In the genomic region with DNA sequence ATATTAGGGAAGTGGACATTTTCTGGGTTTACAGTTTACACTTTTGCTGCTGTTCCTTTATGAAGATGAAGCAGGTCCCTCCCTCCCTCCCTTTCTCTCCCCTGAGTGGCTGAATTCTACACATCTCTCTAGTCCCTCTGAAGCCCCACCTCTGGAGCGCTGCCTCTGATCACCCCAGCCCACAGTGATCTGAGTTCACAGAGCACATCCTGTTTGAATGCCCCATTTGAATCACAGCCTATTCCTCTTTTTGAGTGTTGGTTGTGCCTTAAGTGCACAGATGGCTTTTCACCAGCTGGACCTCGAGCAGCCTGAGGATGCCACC, we compare ENCODE assay signal across 8 cellular contexts.
DNase-seq lines count a peak whose midpoint lies in the region; ATAC-seq, FAIRE-seq and TF ChIP-seq lines count a peak whose summit lies in the region.

No MANE protein-coding gene starts in this region.

- H4K8ac ChIP-seq in neuronal stem cell (ENCODE audit: low read depth, low read length) = no peak overlapping the region

- no peak overlapping the region for H3K14ac ChIP-seq in neuronal stem cell (ENCODE audit: low read length)

- peak overlapping the region; percentile 77 to 91 (median 83) for H3K27ac Mint-ChIP-seq in CD14-positive monocyte
- H3K27ac Mint-ChIP-seq in dendritic cell treated with granulocyte-macrophage colony-stimulating factor and Interleukin-4, amounts not matched to agents 40 ng/mL and 50 ng/mL, for 4 days = peak overlapping the region; percentile 80

- TF ChIP-seq CTCF in CD14-positive monocyte (IDR thresholded peaks at IDR 0.05) (no peak), transverse colon (IDR thresholded peaks at IDR 0.05) (no peak), left lung (IDR thresholded peaks at IDR 0.05) (no peak)

- H3K27me3 ChIP-seq in transverse colon = no peaks in the 10 kb centered on the region
- H3K27me3 ChIP-seq in left lung = no peaks in the 10 kb centered on the region
- no peaks in the 10 kb centered on the region for H3K27me3 ChIP-seq in neuronal stem cell (ENCODE audit: control insufficient read depth in 3 of 3, insufficient read depth in 3 of 3, low read depth in 1 of 3, low read length in 3 of 3)

- no peak overlapping the region for H2BK12ac ChIP-seq in neuronal stem cell (ENCODE audit: low read length)

- H3K27ac ChIP-seq in transverse colon (peak overlapping the region; percentile 82 to 87 (median 84)), left lung (no peak overlapping the region), neuronal stem cell (replicated peaks; ENCODE audit: low read length) (no peak overlapping the region)

- H3K36me3 ChIP-seq in transverse colon (no peaks in the 10 kb centered on the region), left lung (peaks cover 0 to 7% of the 10 kb centered on the region in 2 donors), neuronal stem cell (replicated peaks in 1 of 2; ENCODE audit: control insufficient read depth in 2 of 2, insufficient read depth in 2 of 2, low read length in 2 of 2) (peaks cover 10 to 93% of the 10 kb centered on the region in 2 donors)

- TF ChIP-seq EP300 in transverse colon (IDR thresholded peaks at IDR 0.05; ENCODE audit: low read depth) = no peak

- no peak for FAIRE-seq in H54 (lab: Jason Lieb, UNC)

- H3K9me3 Mint-ChIP-seq in CD14-positive monocyte = peaks cover 0 to 2% (median 0%) of the 10 kb centered on the region in 7 donors
- no peaks in the 10 kb centered on the region for H3K9me3 Mint-ChIP-seq in dendritic cell treated with granulocyte-macrophage colony-stimulating factor and Interleukin-4, amounts not matched to agents 40 ng/mL and 50 ng/mL, for 4 days

- no peak overlapping the region for H2BK120ac ChIP-seq in neuronal stem cell (ENCODE audit: low read depth, low read length)

- peaks cover 0 to 3% (median 1%) of the 10 kb centered on the region in 3 donors for H3K27me3 Mint-ChIP-seq in CD14-positive monocyte (ENCODE audit: low read depth in 3 of 3)
- H3K27me3 Mint-ChIP-seq in dendritic cell treated with granulocyte-macrophage colony-stimulating factor and Interleukin-4, amounts not matched to agents 40 ng/mL and 50 ng/mL, for 4 days = no peaks in the 10 kb centered on the region

- in situ Hi-C loops in transverse colon (cut with MboI; ENCODE audit: low pct_ligation_motif_present in 1 of 4, low pct_unique_long_range_greater_than_20kb in 1 of 4, low sequenced_read_pairs in 3 of 4) = loop anchor here in 3 of 4 donors (25.0 kb wide), 3 partner anchors 124 to 174 kb away; partner anchors contain the start of gene ASAP2 (in 1 of the 3)

- peaks cover 8 to 17% of the 10 kb centered on the region in 2 donors for H3K36me3 Mint-ChIP-seq in CD14-positive monocyte
- H3K36me3 Mint-ChIP-seq in dendritic cell treated with granulocyte-macrophage colony-stimulating factor and Interleukin-4, amounts not matched to agents 40 ng/mL and 50 ng/mL, for 4 days (ENCODE audit: low read depth) = peaks cover 6% of the 10 kb centered on the region

- no peak overlapping the region for H2BK15ac ChIP-seq in neuronal stem cell (ENCODE audit: low read length)

- no peak overlapping the region for H3K23ac ChIP-seq in neuronal stem cell (ENCODE audit: low read depth, low read length, poor library complexity)

- H3K79me1 ChIP-seq in neuronal stem cell (ENCODE audit: low read depth, low read length) = no peaks in the 10 kb centered on the region

- intact Hi-C loops in CD14-positive monocyte (cut with micrococcal nuclease) (loop anchor here (10.0 kb wide), 1 partner anchor 191 kb away; no protein-coding TSS in a partner anchor), transverse colon (cut with DNase I; ENCODE audit: low total_unique reads) (loop anchor here (5.0 kb wide), 1 partner anchor 194 kb away; no protein-coding TSS in a partner anchor), left lung (cut with DNase I) (no loop called here)
- intact Hi-C loops in dendritic cell treated with granulocyte-macrophage colony-stimulating factor and Interleukin-4, amounts not matched to agents 40 ng/mL and 50 ng/mL, for 4 days (cut with micrococcal nuclease) = no loop called here

- ATAC-seq in GM19468 (IDR thresholded peaks at IDR 0.05; ENCODE audit: extremely low read depth, unreplicated experiment) = peak; percentile 46
- ATAC-seq in left lung = no peak

- no peak overlapping the region for H2AFZ ChIP-seq in neuronal stem cell (ENCODE audit: low read length)

- WGBS in transverse colon (ENCODE audit: low coverage in 1 of 2), 2 donors = 47% methylated on average over 2 of the region's 2 CpGs; no CpG with 5 or more reads in 1 of the 2 donors
- no CpG with 5 or more reads among the region's 2 CpGs for WGBS in neuronal stem cell (ENCODE audit: extremely low coverage in 2 of 2, insufficient read length in 2 of 2, insufficient replicate concordance in 1 of 2), 2 donors

- H3K4ac ChIP-seq in neuronal stem cell (ENCODE audit: low read length) = no peak overlapping the region

- H3K4me1 Mint-ChIP-seq in CD14-positive monocyte = peaks cover 21% of the 10 kb centered on the region
- peaks cover 22% of the 10 kb centered on the region for H3K4me1 Mint-ChIP-seq in dendritic cell treated with granulocyte-macrophage colony-stimulating factor and Interleukin-4, amounts not matched to agents 40 ng/mL and 50 ng/mL, for 4 days (ENCODE audit: low read depth)

- H3K9me3 ChIP-seq in transverse colon (no peaks in the 10 kb centered on the region), left lung (no peaks in the 10 kb centered on the region), neuronal stem cell (replicated peaks in 1 of 2; ENCODE audit: control insufficient read depth in 2 of 2, insufficient read depth in 1 of 2, low read depth in 1 of 2, low read length in 2 of 2) (no peaks in the 10 kb centered on the region)

- no peak for TF ChIP-seq POLR2A in transverse colon (IDR thresholded peaks at IDR 0.05)
- TF ChIP-seq POLR2A in H54 (IDR thresholded peaks at IDR 0.05; ENCODE audit: low read depth, low read length) = no peak

- no peak overlapping the region for H3K4me3 Mint-ChIP-seq in CD14-positive monocyte
- no peak overlapping the region for H3K4me3 Mint-ChIP-seq in dendritic cell treated with granulocyte-macrophage colony-stimulating factor and Interleukin-4, amounts not matched to agents 40 ng/mL and 50 ng/mL, for 4 days

- H2AK5ac ChIP-seq in neuronal stem cell (ENCODE audit: low read depth, low read length) = no peak overlapping the region

- H3K9ac ChIP-seq in neuronal stem cell (ENCODE audit: low read depth, low read length, poor library complexity) = no peak overlapping the region

- H4K91ac ChIP-seq in neuronal stem cell (ENCODE audit: low read depth, low read length, poor library complexity) = no peak overlapping the region

- H3K4me3 ChIP-seq in transverse colon (no peak overlapping the region), left lung (no peak overlapping the region), neuronal stem cell (ENCODE audit: low read length in 2 of 2) (no peak overlapping the region)

- H2BK5ac ChIP-seq in neuronal stem cell (ENCODE audit: low read length) = no peak overlapping the region

- H3K4me2 ChIP-seq in neuronal stem cell (ENCODE audit: insufficient read depth, low read length, poor library complexity, severe bottlenecking) = no peak overlapping the region

- no peak overlapping the region for H3K18ac ChIP-seq in neuronal stem cell (ENCODE audit: low read length)

- peak; percentile 85 for DNase-seq in CD14-positive monocyte (ENCODE audit: low spot score)
- peak; percentile 80 for DNase-seq in NCI-H345 treated with DMSO at 0.1 percent for 48 hours (lab: John Stamatoyannopoulos, UW; ENCODE audit: unreplicated experiment)
- no peak for DNase-seq in transverse colon
- no peak for DNase-seq in H54 (ENCODE audit: insufficient read length, low spot score)
- no peak for DNase-seq in left lung
- no peak for DNase-seq in neuronal stem cell (ENCODE audit: low spot score)

- H3K4me1 ChIP-seq in transverse colon (peaks cover 24 to 55% (median 27%) of the 10 kb centered on the region in 4 donors), left lung (peaks cover 0 to 4% of the 10 kb centered on the region in 2 donors), neuronal stem cell (ENCODE audit: control insufficient read depth in 2 of 2, insufficient read depth in 1 of 2, low read depth in 1 of 2, low read length in 2 of 2) (peaks cover 0 to 2% of the 10 kb centered on the region in 2 donors)

Comparison
In these comparisons a context has a peak if more than half of its experiments do, and no peak if none do; other contexts are left out.
1. DNase-seq: peak in CD14-positive monocyte (single experiment) and NCI-H345 treated with DMSO at 0.1 percent for 48 hours (single experiment); none in transverse colon (single experiment), H54 (single experiment), left lung (0 of 2) and neuronal stem cell (single experiment).
2. H3K27ac ChIP-seq: peak in transverse colon (4 of 4); none in left lung (0 of 2) and neuronal stem cell (single experiment).
3. intact Hi-C loops: an anchor here in CD14-positive monocyte (10.0 kb wide) and transverse colon (5.0 kb wide); none called in dendritic cell treated with granulocyte-macrophage colony-stimulating factor and Interleukin-4, amounts not matched to agents 40 ng/mL and 50 ng/mL, for 4 days and left lung.